8 cellular contexts compared by ENCODE assay signal in the genomic region with DNA sequence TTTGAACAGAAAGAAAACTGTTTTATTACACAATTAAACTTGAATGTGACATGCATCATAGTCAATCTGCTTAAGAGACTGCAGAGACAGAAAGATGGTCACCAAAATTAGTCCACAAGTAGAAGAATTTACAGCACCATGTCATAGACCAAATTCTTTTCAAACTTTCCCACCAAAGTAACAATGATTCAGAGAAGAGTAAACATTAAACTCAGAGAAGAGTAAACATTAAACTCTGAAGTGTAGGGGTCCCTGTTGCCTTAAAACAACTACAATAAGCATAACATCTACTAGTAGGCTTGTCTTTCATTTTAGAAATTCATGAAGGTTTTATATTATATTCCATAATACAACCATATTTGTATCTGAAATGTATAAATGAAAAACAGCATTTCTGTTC. TPM values are rescaled to one million over a fixed set of nuclear protein-coding genes. Genes with fewer than 3 reads are reported as not detected.
DNase-seq lines count a peak whose midpoint lies in the region; ATAC-seq and TF ChIP-seq lines count a peak whose summit lies in the region.
"Not testable (repeated sequence)": the region's sequence is repeated elsewhere in the genome, so short reads cannot be mapped to it uniquely, and the experiment has no call there.

No MANE protein-coding gene starts in this region.

- not testable (repeated sequence) for H2BK5ac ChIP-seq in mesenchymal stem cell (ENCODE audit: low read depth, low read length, poor library complexity, severe bottlenecking)

- in situ Hi-C loops in astrocyte of the spinal cord (cut with HindIII; ENCODE audit: low sequenced_read_pairs); gastrocnemius medialis (cut with MboI; ENCODE audit: low sequenced_read_pairs in 4 of 4): not testable (repeated sequence)

- H2AFZ ChIP-seq in mesenchymal stem cell (ENCODE audit: low read depth, low read length), result not testable (repeated sequence)

- H3K27ac Mint-ChIP-seq in CD4-positive, alpha-beta memory T cell, result peak overlapping the region in 4 of 7 donors; percentile 1 to 58 (median 25)
- H3K27ac Mint-ChIP-seq in IgD-negative memory B cell (peak overlapping the region in 2 of 3 donors; percentile 7 to 64), immature natural killer cell (peak overlapping the region in 4 of 6 donors; percentile 19 to 58 (median 34))

- H3K4me1 ChIP-seq in CD4-positive, alpha-beta memory T cell (ENCODE audit: insufficient read depth, low read length); RWPE2 (ENCODE audit: insufficient read depth, poor library complexity, severe bottlenecking); mesenchymal stem cell (ENCODE audit: control insufficient read depth, insufficient read depth, low read depth, low read length): not testable (repeated sequence)
- H3K4me1 ChIP-seq in gastrocnemius medialis, result peaks cover 8 to 31% of the 10 kb centered on the region in 2 donors

- not testable (repeated sequence) for H3K4me3 Mint-ChIP-seq in CD4-positive, alpha-beta memory T cell; IgD-negative memory B cell; immature natural killer cell

- ATAC-seq in RWPE2 (ENCODE audit: low read depth), result peak; percentile 59; the same call in 2 of the 3 replicates
- not testable (repeated sequence) for ATAC-seq in gastrocnemius medialis

- CTCF ChIA-PET in CD4-positive, alpha-beta memory T cell (lab: Charles Lee; ENCODE audit: partially characterized antibody), result not testable (repeated sequence)

- intact Hi-C loops in CD4-positive, alpha-beta memory T cell (cut with micrococcal nuclease); gastrocnemius medialis (cut with DNase I; ENCODE audit: low total_unique reads): not testable (repeated sequence)

- H3K4ac ChIP-seq in mesenchymal stem cell (ENCODE audit: low read depth in 1 of 2, low read length in 2 of 2), result not testable (repeated sequence)

- H3K14ac ChIP-seq in mesenchymal stem cell (ENCODE audit: low read length in 2 of 2), result not testable (repeated sequence)

- peaks cover 4 to 17% (median 7%) of the 10 kb centered on the region in 4 donors for H3K4me1 Mint-ChIP-seq in CD4-positive, alpha-beta memory T cell
- not testable (repeated sequence) for H3K4me1 Mint-ChIP-seq in IgD-negative memory B cell
- H3K4me1 Mint-ChIP-seq in immature natural killer cell, result peaks cover 9 to 17% of the 10 kb centered on the region in 2 donors

- not testable (repeated sequence) for H3K4me3 ChIP-seq in CD4-positive, alpha-beta memory T cell (ENCODE audit: low read length in 2 of 2); RWPE2 (ENCODE audit: severe bottlenecking); astrocyte of the spinal cord (ENCODE audit: low read depth, low read length); mesenchymal stem cell (ENCODE audit: insufficient read depth in 1 of 2, low read depth in 1 of 2, low read length in 2 of 2); gastrocnemius medialis

- H4K8ac ChIP-seq in mesenchymal stem cell (ENCODE audit: low read length), result not testable (repeated sequence)

- not testable (repeated sequence) for H3K27me3 ChIP-seq in CD4-positive, alpha-beta memory T cell (ENCODE audit: insufficient read depth, low read length); RWPE2 (ENCODE audit: insufficient read depth, poor library complexity, severe bottlenecking); mesenchymal stem cell (ENCODE audit: control insufficient read depth in 1 of 2, insufficient read depth in 1 of 2, low read length in 2 of 2); gastrocnemius medialis

- not testable (repeated sequence) for H3K18ac ChIP-seq in mesenchymal stem cell (ENCODE audit: low read depth in 1 of 2, low read length in 2 of 2)

- not testable (repeated sequence) for DNase-seq in CD4-positive, alpha-beta memory T cell; RWPE2 (ENCODE audit: low spot score); immature natural killer cell; gastrocnemius medialis
- DNase-seq in ELR (ENCODE audit: low read depth) (peak; percentile 46), astrocyte of the spinal cord (ENCODE audit: low read depth, low spot score) (peak; percentile 26), mesenchymal stem cell (peak; percentile 50)

- peaks cover 43 to 55% of the 10 kb centered on the region in 2 donors for H3K36me3 Mint-ChIP-seq in CD4-positive, alpha-beta memory T cell
- not testable (repeated sequence) for H3K36me3 Mint-ChIP-seq in IgD-negative memory B cell
- H3K36me3 Mint-ChIP-seq in immature natural killer cell, result peaks cover 3 to 35% (median 23%) of the 10 kb centered on the region in 3 donors

- H3K4me2 ChIP-seq in mesenchymal stem cell (ENCODE audit: low read length, poor library complexity, severe bottlenecking), result not testable (repeated sequence)

- not testable (repeated sequence) for H3K27me3 Mint-ChIP-seq in CD4-positive, alpha-beta memory T cell; IgD-negative memory B cell; immature natural killer cell (ENCODE audit: low read depth in 3 of 3)

- not testable (repeated sequence) for H3K9me3 ChIP-seq in CD4-positive, alpha-beta memory T cell (ENCODE audit: control insufficient read depth in 1 of 2, low read length in 2 of 2); RWPE2 (ENCODE audit: severe bottlenecking); mesenchymal stem cell (ENCODE audit: control insufficient read depth, low read length); gastrocnemius medialis

- H3K36me3 ChIP-seq in CD4-positive, alpha-beta memory T cell (ENCODE audit: insufficient read depth, low read length); RWPE2 (ENCODE audit: low read depth); gastrocnemius medialis: not testable (repeated sequence)
- H3K36me3 ChIP-seq in mesenchymal stem cell (ENCODE audit: control insufficient read depth in 1 of 2, insufficient read depth in 2 of 2, low read depth in 1 of 2, low read length in 2 of 2), result peaks cover 3 to 18% of the 10 kb centered on the region in 2 experiments

- H3K9me3 Mint-ChIP-seq in CD4-positive, alpha-beta memory T cell; IgD-negative memory B cell; immature natural killer cell: not testable (repeated sequence)

- TF ChIP-seq POLR2A in gastrocnemius medialis (IDR thresholded peaks at IDR 0.05), result not testable (repeated sequence)

- not testable (repeated sequence) for H3K79me1 ChIP-seq in mesenchymal stem cell (replicated peaks; ENCODE audit: low read length, poor library complexity, severe bottlenecking)

- H2AK5ac ChIP-seq in mesenchymal stem cell (ENCODE audit: low read length, severe bottlenecking), result not testable (repeated sequence)

- not testable (repeated sequence) for H4K91ac ChIP-seq in mesenchymal stem cell (ENCODE audit: low read length)

- not testable (repeated sequence) for H2BK12ac ChIP-seq in mesenchymal stem cell (ENCODE audit: low read length in 2 of 2)

- H3K23ac ChIP-seq in mesenchymal stem cell (ENCODE audit: low read length in 2 of 2), result not testable (repeated sequence)

- not testable (repeated sequence) for H3K9ac ChIP-seq in mesenchymal stem cell (ENCODE audit: low read length)

- H2BK15ac ChIP-seq in mesenchymal stem cell (ENCODE audit: low read depth, poor library complexity, severe bottlenecking), result not testable (repeated sequence)

- H2BK120ac ChIP-seq in mesenchymal stem cell (ENCODE audit: low read depth, low read length), result not testable (repeated sequence)

- not testable (repeated sequence) for TF ChIP-seq CTCF in RWPE2 (IDR thresholded peaks at IDR 0.05; ENCODE audit: poor library complexity, severe bottlenecking); astrocyte of the spinal cord (IDR thresholded peaks at IDR 0.05; ENCODE audit: low read depth, low read length); gastrocnemius medialis (IDR thresholded peaks at IDR 0.05 in 4 of 5, conservative IDR thresholded peaks at IDR 0.05 in 1 of 5)

- POLR2A ChIA-PET in CD4-positive, alpha-beta memory T cell (lab: Charles Lee; ENCODE audit: partially characterized antibody), result interaction anchor here (0.6 kb wide), 1 partner anchor 69 kb away, joined by 4 read pairs; no protein-coding TSS in a partner anchor

- not testable (repeated sequence) for H3K27ac ChIP-seq in CD4-positive, alpha-beta memory T cell (ENCODE audit: low read depth, low read length); RWPE2 (ENCODE audit: poor library complexity, severe bottlenecking); mesenchymal stem cell (ENCODE audit: low read length, poor library complexity, severe bottlenecking)
- peak overlapping the region in 3 of 4 donors; percentile 86 to 94 (median 94) for H3K27ac ChIP-seq in gastrocnemius medialis

RNA-seq across cellular contexts. Expression of a gene that starts 57.8 kb away (rescaled TPM):
- total RNA-seq in CD4-positive, alpha-beta memory T cell, result 1 to 10 TPM; 4.8 to 6.3 TPM
- under 1 TPM; 0.54 to 0.66 TPM for polyA plus RNA-seq in CD4-positive, alpha-beta memory T cell
- 0.19 TPM for polyA plus RNA-seq in IgD-negative memory B cell
- polyA plus RNA-seq in immature natural killer cell, result 1 to 10 TPM in 1 of 3 donors, under 1 TPM in 2; 0.41 to 1.3 (median 0.52) TPM
- 0.23 TPM for polyA plus RNA-seq in mesenchymal stem cell (2013, experiment 1 of 2)
- polyA plus RNA-seq in mesenchymal stem cell (2013, experiment 2 of 2), result 0.33 TPM
- total RNA-seq in gastrocnemius medialis, result 100 to 1,000 TPM; 489 to 938 (median 679) TPM
